Comparison of ENCODE assay signal across 8 cellular contexts in the genomic region with DNA sequence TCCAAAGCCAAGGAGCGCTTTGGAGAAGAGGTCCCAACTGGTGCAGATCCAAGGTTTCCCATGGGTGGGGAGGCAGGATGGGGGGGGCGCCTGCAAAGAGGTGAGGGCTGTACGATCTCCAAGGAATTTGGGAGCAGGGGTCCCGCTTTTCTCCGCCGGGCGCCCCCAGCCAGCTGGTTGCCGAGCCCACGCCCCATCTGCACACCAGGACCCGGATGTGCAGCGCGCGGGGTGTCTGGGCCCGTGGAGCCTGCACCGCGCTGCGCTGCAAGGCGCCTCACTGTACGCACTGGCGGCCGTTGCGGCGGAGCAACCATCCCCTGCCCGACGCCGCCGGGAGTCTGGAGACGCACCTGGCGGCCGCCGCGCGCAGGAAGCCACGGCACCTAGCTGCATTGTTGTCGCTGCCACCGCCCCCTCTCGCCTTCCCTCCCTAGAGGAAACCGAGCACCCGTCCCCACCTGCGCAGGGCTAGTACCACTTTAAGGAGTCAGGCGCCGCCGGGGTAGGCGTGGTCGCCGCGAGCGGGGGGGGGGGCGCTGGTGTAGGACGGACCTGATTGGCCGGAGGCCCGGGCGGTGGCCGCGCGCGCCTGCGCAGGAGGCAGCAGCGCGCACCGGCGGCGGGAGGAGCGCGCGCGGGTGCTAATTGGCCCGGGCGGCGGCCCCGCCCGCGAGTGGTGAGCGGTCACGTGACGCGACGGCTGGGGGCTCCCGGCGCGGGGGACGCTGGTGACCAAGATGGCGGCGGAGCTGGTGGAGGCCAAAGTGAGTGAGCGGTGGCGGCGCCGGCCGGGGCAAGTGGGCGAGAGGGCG. TPM values are rescaled to one million over a fixed set of nuclear protein-coding genes. Genes with fewer than 3 reads are reported as not detected.
DNase-seq lines count a peak whose midpoint lies in the region; ATAC-seq and TF ChIP-seq lines count a peak whose summit lies in the region.

A gene with protein sequence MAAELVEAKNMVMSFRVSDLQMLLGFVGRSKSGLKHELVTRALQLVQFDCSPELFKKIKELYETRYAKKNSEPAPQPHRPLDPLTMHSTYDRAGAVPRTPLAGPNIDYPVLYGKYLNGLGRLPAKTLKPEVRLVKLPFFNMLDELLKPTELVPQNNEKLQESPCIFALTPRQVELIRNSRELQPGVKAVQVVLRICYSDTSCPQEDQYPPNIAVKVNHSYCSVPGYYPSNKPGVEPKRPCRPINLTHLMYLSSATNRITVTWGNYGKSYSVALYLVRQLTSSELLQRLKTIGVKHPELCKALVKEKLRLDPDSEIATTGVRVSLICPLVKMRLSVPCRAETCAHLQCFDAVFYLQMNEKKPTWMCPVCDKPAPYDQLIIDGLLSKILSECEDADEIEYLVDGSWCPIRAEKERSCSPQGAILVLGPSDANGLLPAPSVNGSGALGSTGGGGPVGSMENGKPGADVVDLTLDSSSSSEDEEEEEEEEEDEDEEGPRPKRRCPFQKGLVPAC (plus strand): TSS at position 716 of the 815 bp plus-strand sequence. CDS start 25 bp downstream, at position 741.

- H3K36me3 Mint-ChIP-seq in activated CD4-positive, alpha-beta T cell treated with anti-CD3 and anti-CD28 coated beads for 36 hours (ENCODE audit: low read depth): no peaks in the 10 kb centered on the region
- H3K36me3 Mint-ChIP-seq in chondrocyte (ENCODE audit: low read depth): no peaks in the 10 kb centered on the region

- CTCF ChIA-PET in activated CD4-positive, alpha-beta T cell treated with anti-CD3 and anti-CD28 coated beads for 36 hours (lab: Charles Lee): interaction anchor here (0.6 to 2.6 kb wide), 10 partner anchors 10 to 1941 kb away, joined by 3 to 11 read pairs (median 3); a partner anchor contains a TSS

- peak; percentile 71 for TF ChIP-seq POLR2A in GM19099 (IDR thresholded peaks at IDR 0.05; ENCODE audit: extremely low read depth, insufficient read length, low read depth)

- intact Hi-C loops in activated CD4-positive, alpha-beta T cell treated with anti-CD3 and anti-CD28 coated beads for 36 hours (cut with DNase I, micrococcal nuclease): loop anchor here (1.0 to 5.0 kb wide), 17 partner anchors 17 to 1820 kb away; a partner anchor contains a TSS

- peak within 1 kb of the TSS; percentile 71 for H3K27ac Mint-ChIP-seq in activated CD4-positive, alpha-beta T cell treated with anti-CD3 and anti-CD28 coated beads for 36 hours
- H3K27ac Mint-ChIP-seq in chondrocyte (ENCODE audit: unreplicated experiment): peak within 1 kb of the TSS; percentile 59

- H3K4me1 Mint-ChIP-seq in activated CD4-positive, alpha-beta T cell treated with anti-CD3 and anti-CD28 coated beads for 36 hours: peaks cover 27% of the 10 kb centered on the region
- H3K4me1 Mint-ChIP-seq in chondrocyte (ENCODE audit: low read depth): peaks cover 28% of the 10 kb centered on the region

- ATAC-seq in HG03378 (IDR thresholded peaks at IDR 0.05; ENCODE audit: unreplicated experiment): peak; percentile 65
- ATAC-seq in activated CD4-positive, alpha-beta T cell treated with anti-CD3 and anti-CD28 coated beads for 36 hours: peak; percentile 92

- H3K4me3 Mint-ChIP-seq in activated CD4-positive, alpha-beta T cell treated with anti-CD3 and anti-CD28 coated beads for 36 hours: peak within 1 kb of the TSS; percentile 75
- peak within 1 kb of the TSS; percentile 80 for H3K4me3 Mint-ChIP-seq in chondrocyte (ENCODE audit: unreplicated experiment)

- peak; percentile 100 for DNase-seq in AG20443 (ENCODE audit: low spot score)
- peak; percentile 99 for DNase-seq in NCI-H510A (lab: John Stamatoyannopoulos, UW)
- peak; percentile 97 for DNase-seq in activated CD4-positive, alpha-beta T cell treated with anti-CD3 and anti-CD28 coated beads for 36 hours
- peak; percentile 97 for DNase-seq in chondrocyte (ENCODE audit: low spot score)
- peak; percentile 97 for DNase-seq in kidney tubule cell (ENCODE audit: low spot score)
- peak; percentile 79 to 92 (median 89) for DNase-seq in stimulated activated CD4-positive, alpha-beta T cell treated with anti-CD3 and anti-CD28 coated beads, Interleukin-1b, Interleukin-23, amount 100 ng/mL, for 24 hours (ENCODE audit: low read depth in 4 of 4, low spot score in 1 of 4)

- POLR2A ChIA-PET in activated CD4-positive, alpha-beta T cell treated with anti-CD3 and anti-CD28 coated beads for 36 hours (lab: Charles Lee): interaction anchor here (0.7 to 1.5 kb wide), 4 partner anchors 20 to 580 kb away, joined by 3 to 6 read pairs (median 4); a partner anchor contains a TSS

- H3K27me3 Mint-ChIP-seq in activated CD4-positive, alpha-beta T cell treated with anti-CD3 and anti-CD28 coated beads for 36 hours: no peaks in the 10 kb centered on the region
- H3K27me3 Mint-ChIP-seq in chondrocyte (ENCODE audit: low read depth): no peaks in the 10 kb centered on the region

- peak; percentile 34 for TF ChIP-seq CTCF in chondrocyte (IDR thresholded peaks at IDR 0.05)

- no peaks in the 10 kb centered on the region for H3K9me3 Mint-ChIP-seq in activated CD4-positive, alpha-beta T cell treated with anti-CD3 and anti-CD28 coated beads for 36 hours (ENCODE audit: low read depth)
- no peaks in the 10 kb centered on the region for H3K9me3 Mint-ChIP-seq in chondrocyte (ENCODE audit: low read depth)

RNA-seq across cellular contexts. Expression of the gene that starts here (rescaled TPM):
- total RNA-seq in activated CD4-positive, alpha-beta T cell treated with anti-CD3 and anti-CD28 coated beads for 36 hours: 10 to 100 TPM; 23.0 to 37.3 TPM
- 26.3 to 29.7 TPM (median 26.7 TPM) in 3 replicates for total RNA-seq in chondrocyte

Comparison
In these comparisons a context has a peak if more than half of its experiments do, and no peak if none do; other contexts are left out.
1. Peak in every context shown above with its lines: DNase-seq and ATAC-seq.